ENCODE assay signal across 8 cellular contexts in genomic region chr17:1031711-1032110, GRCh38. TPM values are rescaled to one million over a fixed set of nuclear protein-coding genes. Genes with fewer than 3 reads are reported as not detected.
DNase-seq lines count a peak whose midpoint lies in the region; ATAC-seq and TF ChIP-seq lines count a peak whose summit lies in the region.

No MANE protein-coding gene starts in this region.

- H3K4me1 Mint-ChIP-seq in MCF 10A (ENCODE audit: insufficient read depth, unreplicated experiment) (no peaks in the 10 kb centered on the region), neural progenitor cell (peaks cover 31% of the 10 kb centered on the region)

- H3K27me3 Mint-ChIP-seq in MCF 10A (ENCODE audit: insufficient read depth, unreplicated experiment) (no peaks in the 10 kb centered on the region), neural progenitor cell (ENCODE audit: insufficient read depth, low read depth) (peaks cover 3% of the 10 kb centered on the region)

- H3K36me3 Mint-ChIP-seq in MCF 10A (ENCODE audit: insufficient read depth, unreplicated experiment) (no peaks in the 10 kb centered on the region), neural progenitor cell (no peaks in the 10 kb centered on the region)

- H3K9me3 Mint-ChIP-seq in MCF 10A (ENCODE audit: unreplicated experiment) (no peaks in the 10 kb centered on the region), neural progenitor cell (no peaks in the 10 kb centered on the region)

- H3K27ac Mint-ChIP-seq in MCF 10A (ENCODE audit: low read depth, unreplicated experiment) (no peak overlapping the region), neural progenitor cell (no peak overlapping the region)

- H3K27me3 ChIP-seq in breast epithelium = no peaks in the 10 kb centered on the region
- H3K27me3 ChIP-seq in cardiac muscle cell = peaks cover 13% of the 10 kb centered on the region
- H3K27me3 ChIP-seq in neural progenitor cell = peaks cover 27% of the 10 kb centered on the region
- H3K27me3 ChIP-seq in aorta (ENCODE audit: control insufficient read depth in 1 of 2, insufficient read depth in 2 of 2, low read length in 1 of 2) = no peaks in the 10 kb centered on the region

- no peak for TF ChIP-seq POLR2A in breast epithelium (IDR thresholded peaks at IDR 0.05)

- no TSS peak for BruUV-seq in MCF 10A (replicated peaks; lab: Mats Ljungman, UMichigan)

- POLR2A ChIA-PET in MCF 10A (lab: Yijun Ruan, JAX) = no interaction called here

- H3K4me3 ChIP-seq in breast epithelium = peak overlapping the region; percentile 36 to 56 (median 42)
- H3K4me3 ChIP-seq in cardiac muscle cell = no peak overlapping the region
- H3K4me3 ChIP-seq in neural progenitor cell = peak overlapping the region; percentile 48
- peak overlapping the region; percentile 39 to 43 for H3K4me3 ChIP-seq in aorta (ENCODE audit: low read length in 2 of 2)

- peak overlapping the region; percentile 92 for H3K4me2 ChIP-seq in neural progenitor cell

- H2AFZ ChIP-seq in neural progenitor cell (replicated peaks) = no peak overlapping the region

- no peak for DNase-seq in breast epithelium (ENCODE audit: low spot score in 2 of 2)
- no peak for DNase-seq in MCF 10A (ENCODE audit: unreplicated experiment)
- peak; percentile 58 to 72 for DNase-seq in cardiac muscle cell (ENCODE audit: low read depth in 1 of 2, low spot score in 1 of 2)
- peak; percentile 83 for DNase-seq in neural progenitor cell (ENCODE audit: low spot score)
- peak; percentile 84 to 91 for DNase-seq in aorta
- no peak for DNase-seq in GOT3 (lab: John Stamatoyannopoulos, UW)
- no peak for DNase-seq in NCI-H2081 (lab: John Stamatoyannopoulos, UW)
- DNase-seq in activated CD4-positive, alpha-beta T cell treated with anti-CD3 and anti-CD28 coated beads for 48 hours = no peak

- TF ChIP-seq CTCF in breast epithelium (IDR thresholded peaks at IDR 0.05) (no peak), MCF 10A (IDR thresholded peaks at IDR 0.05; ENCODE audit: unreplicated experiment) (no peak), cardiac muscle cell (IDR thresholded peaks at IDR 0.05; ENCODE audit: low read depth, low read length) (no peak), neural progenitor cell (IDR thresholded peaks at IDR 0.05) (no peak)

- H3F3A ChIP-seq in neural progenitor cell (ENCODE audit: low read depth) = peaks cover 8% of the 10 kb centered on the region

- H3K4me1 ChIP-seq in breast epithelium (peaks cover 0 to 7% of the 10 kb centered on the region in 2 donors), cardiac muscle cell (ENCODE audit: low read depth) (peaks cover 12% of the 10 kb centered on the region), neural progenitor cell (peaks cover 10% of the 10 kb centered on the region), aorta (ENCODE audit: control insufficient read depth in 1 of 2, insufficient read depth in 2 of 2, low read length in 2 of 2) (no peaks in the 10 kb centered on the region)

- CTCF ChIA-PET in MCF 10A (lab: Yijun Ruan, JAX) = no interaction called here

- intact Hi-C loops in breast epithelium (cut with DNase I; ENCODE audit: low total_unique reads) = no loop called here
- intact Hi-C loops in MCF 10A (cut with micrococcal nuclease) = no loop called here
- intact Hi-C loops in aorta (cut with DNase I) = loop anchor here in 1 of 2 donors (2.0 kb wide), 1 partner anchor 15 kb away; no protein-coding TSS in a partner anchor

- H3K36me3 ChIP-seq in breast epithelium (no peaks in the 10 kb centered on the region), cardiac muscle cell (no peaks in the 10 kb centered on the region), neural progenitor cell (no peaks in the 10 kb centered on the region), aorta (ENCODE audit: control insufficient read depth in 1 of 2, insufficient read depth in 2 of 2, low read length in 1 of 2) (no peaks in the 10 kb centered on the region)

- no peak overlapping the region for H3K4me3 Mint-ChIP-seq in MCF 10A (ENCODE audit: unreplicated experiment)
- H3K4me3 Mint-ChIP-seq in neural progenitor cell = no peak overlapping the region

- no peaks in the 10 kb centered on the region for H3K79me2 ChIP-seq in neural progenitor cell (ENCODE audit: low read depth)

- no peaks in the 10 kb centered on the region for H3K9me3 ChIP-seq in breast epithelium
- H3K9me3 ChIP-seq in cardiac muscle cell (ENCODE audit: low read depth) = no peaks in the 10 kb centered on the region
- no peaks in the 10 kb centered on the region for H3K9me3 ChIP-seq in neural progenitor cell (ENCODE audit: low read depth)
- H3K9me3 ChIP-seq in aorta (ENCODE audit: control insufficient read depth, low read length) = no peaks in the 10 kb centered on the region

- WGBS in aorta, 2 donors = 3 to 13% methylated on average over 16 to 34 of the region's 35 CpGs

- peaks cover 33% of the 10 kb centered on the region for H4K20me1 ChIP-seq in neural progenitor cell (ENCODE audit: low read depth)

- no peak overlapping the region for H3K9ac ChIP-seq in neural progenitor cell

- peak; percentile 72 for ATAC-seq in aorta (ENCODE audit: low FRiP score)

- H3K27ac ChIP-seq in breast epithelium (peak overlapping the region in 1 of 2 donors; percentile 85), cardiac muscle cell (no peak overlapping the region), neural progenitor cell (no peak overlapping the region), aorta (ENCODE audit: low read depth in 1 of 2, low read length in 2 of 2) (peak overlapping the region in 1 of 2 donors; percentile 37)

RNA-seq across cellular contexts. Expression of gene TIMM22, which starts 34.8 kb away (rescaled TPM):
- total RNA-seq in breast epithelium = 10 to 100 TPM; 10.1 to 12.0 (median 10.8) TPM
- 16.6 and 18.5 TPM in 2 replicates for total RNA-seq in MCF 10A (2022)
- total RNA-seq in cardiac muscle cell = 26.8 and 28.4 TPM in 2 replicates
- 33.1 and 34.7 TPM in 2 replicates for polyA plus RNA-seq in cardiac muscle cell
- 11.7 and 15.7 TPM in 2 replicates for total RNA-seq in neural progenitor cell (ENCODE audit: low replicate concordance)
- 1 to 10 TPM; 7.7 to 9.1 TPM for total RNA-seq in aorta
- polyA plus RNA-seq in aorta = 1 to 10 TPM; 8.4 to 9.1 TPM

RNA-seq across cellular contexts. Expression of gene NXN, which starts 52.1 kb away (rescaled TPM):
- total RNA-seq in breast epithelium = 10 to 100 TPM in 2 of 3 donors, 1 to 10 TPM in 1; 9.3 to 14.3 (median 12.8) TPM
- 36.8 and 57.3 TPM in 2 replicates for total RNA-seq in MCF 10A (2022)
- total RNA-seq in cardiac muscle cell = 107 and 122 TPM in 2 replicates
- polyA plus RNA-seq in cardiac muscle cell = 120 and 128 TPM in 2 replicates
- total RNA-seq in neural progenitor cell (ENCODE audit: low replicate concordance) = 35.9 and 69.4 TPM in 2 replicates
- total RNA-seq in aorta = 10 to 100 TPM; 23.4 to 41.0 TPM
- polyA plus RNA-seq in aorta = 10 to 100 TPM; 13.0 to 20.4 TPM

Comparison
In these comparisons a context has a peak if more than half of its experiments do, and no peak if none do; other contexts are left out.
1. DNase-seq: peak in cardiac muscle cell (2 of 2), neural progenitor cell (single experiment) and aorta (2 of 2); none in breast epithelium (0 of 2), MCF 10A (single experiment), GOT3 (single experiment), NCI-H2081 (0 of 2) and activated CD4-positive, alpha-beta T cell treated with anti-CD3 and anti-CD28 coated beads for 48 hours (single experiment).